20 cellular contexts compared by ENCODE assay signal in the genomic region with DNA sequence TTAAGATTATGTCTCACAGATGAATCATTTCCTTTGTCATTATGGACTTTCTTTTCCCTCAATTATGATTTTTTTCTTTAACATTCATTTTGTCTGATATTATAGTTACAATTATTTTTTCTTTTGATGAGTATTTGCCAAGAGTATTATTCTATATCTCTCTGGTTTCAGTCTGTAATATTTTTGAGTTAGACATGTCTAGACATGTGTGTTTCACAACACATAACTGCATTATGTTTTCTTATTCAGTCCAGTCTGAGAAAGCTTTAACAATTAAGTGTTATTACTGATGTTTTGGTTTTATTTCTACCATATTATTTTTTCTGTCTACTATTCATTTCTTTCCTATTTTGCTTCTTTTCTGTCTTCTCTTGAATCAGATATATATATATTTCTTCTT.
"Had no signal": no experiment of that assay in that cellular context is flagged by ENCODE, and none has a peak within 500 bp of the region (broad histone marks: within the 10 kb centered on the region; RNA-seq: fewer than 3 reads in every experiment).

No MANE protein-coding gene starts in this region.

- H3K27ac ChIP-seq: body of pancreas, cardiac muscle cell, KMS-11, SJCRH30 had no signal

- DNase-seq: activated CD8-positive, alpha-beta memory T cell treated with anti-CD3 and anti-CD28 coated beads, Interleukin-2, amount 50 U/mL, for 4 hours; activated CD8-positive, alpha-beta T cell treated with anti-CD3 and anti-CD28 coated beads for 36 hours; aorta; body of pancreas; MG63; MV-4-11; NCI-H1092 treated with DMSO at 0.1 percent for 48 hours; NCI-H1417 treated with DMSO at 0.1 percent for 48 hours; NCI-H1694; NCI-H2029; NCI-H2107; NCI-H2171 treated with DMSO at 0.1 percent for 48 hours; NCI-H226; NCI-H526; NCI-H774; Right ventricle myocardium superior; SJCRH30 had no signal

- H3K4me1 ChIP-seq: body of pancreas, SJCRH30 had no signal

- H3K9me3 ChIP-seq: body of pancreas, MG63, SJCRH30 had no signal

- H3K36me3 ChIP-seq: cardiac muscle cell, MG63, SJCRH30 had no signal

- H3K9ac ChIP-seq: KMS-11 had no signal

- ATAC-seq: activated CD8-positive, alpha-beta T cell treated with anti-CD3 and anti-CD28 coated beads for 36 hours; body of pancreas; WTC11 had no signal

- H3K4me3 ChIP-seq: body of pancreas, cardiac muscle cell, MG63, SJCRH30 had no signal

- H3K4me2 ChIP-seq: KMS-11 had no signal

- H3K27me3 ChIP-seq: body of pancreas, cardiac muscle cell, MG63, SJCRH30 had no signal
